ENCODE assay signal across 2 cellular contexts in the genomic region with DNA sequence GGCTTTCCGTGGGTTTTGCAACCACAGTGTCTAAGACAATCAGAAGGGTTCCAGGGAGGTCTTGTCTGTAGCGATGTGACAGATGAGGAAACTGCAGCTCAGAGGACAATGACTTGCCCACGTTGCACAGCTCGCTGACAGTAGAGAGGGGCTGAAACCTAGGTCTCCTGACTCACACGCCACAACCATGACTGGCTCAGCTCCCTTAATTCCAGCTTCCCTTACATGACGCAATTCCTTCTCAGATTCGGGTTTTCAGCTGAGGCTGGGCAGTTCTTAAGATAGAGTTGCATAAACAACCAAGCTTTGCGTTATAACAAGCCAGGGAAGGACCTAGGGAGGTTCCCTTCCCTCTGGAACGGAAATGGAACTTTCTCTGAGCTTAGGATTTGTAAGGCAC.
TF ChIP-seq lines count a peak whose summit lies in the region.

No MANE protein-coding gene starts in this region.

TF ChIP-seq in A549, 52 proteins besides CTCF, POLR2A, EP300 and RAD21:
- TF ChIP-seq USF2 (IDR thresholded peaks at IDR 0.05), result no peak
- TF ChIP-seq POLR2AphosphoS2 (conservative IDR thresholded peaks at IDR 0.05; ENCODE audit: low read length), result no peak
- no peak for TF ChIP-seq SREBF2 (IDR thresholded peaks at IDR 0.05)
- no peak for TF ChIP-seq CHD2 (IDR thresholded peaks at IDR 0.05; ENCODE audit: low read length, partially characterized antibody)
- no peak for TF ChIP-seq PHF8 (IDR thresholded peaks at IDR 0.05; ENCODE audit: borderline replicate concordance, low read depth)
- no peak for TF ChIP-seq HDAC2 (IDR thresholded peaks at IDR 0.05)
- no peak for TF ChIP-seq TFCP2L1 (CRISPR knock-in tag; IDR thresholded peaks at IDR 0.05)

TF ChIP-seq in K562, 482 proteins besides CTCF, POLR2A, EP300 and RAD21:
- TF ChIP-seq CEBPG (CRISPR knock-in tag; IDR thresholded peaks at IDR 0.05), result no peak
- TF ChIP-seq CEBPG (tag; conservative IDR thresholded peaks at IDR 0.05 in 1 of 2, IDR thresholded peaks at IDR 0.05 in 1 of 2), result 0 out of 4 replicates have a peak, but pooled peaks of 1 of the 2 experiments have one; percentile 19
- peak; percentile 53; the same call in 1 of the 2 replicates for TF ChIP-seq CEBPB (tag; IDR thresholded peaks at IDR 0.05)
- no peak for TF ChIP-seq HCFC1 (IDR thresholded peaks at IDR 0.05; ENCODE audit: low read depth, low read length)
TF ChIP-seq in K562: peak in this region for 2.
